Comparison of ENCODE assay signal across 1 cellular context in genomic region chr3:49339947-49340800, GRCh38.
TF ChIP-seq lines count a peak whose summit lies in the region.

USP4 (minus strand) TSS chr3:49340053; CDS start chr3:49340024, 29 bp downstream.

TF ChIP-seq in HepG2, 621 proteins besides CTCF, POLR2A, EP300 and RAD21 (continued from another document and continues in another):
- TF ChIP-seq E2F2 (CRISPR knock-in tag; IDR thresholded peaks at IDR 0.05; ENCODE audit: borderline replicate concordance) (peak; percentile 72; the same call in 1 of the 2 replicates), FOSL1 (CRISPR knock-in tag; IDR thresholded peaks at IDR 0.05; ENCODE audit: borderline replicate concordance) (0 out of 2 replicates have a peak, but pooled peaks have one; percentile 9), ZNF749 (CRISPR knock-in tag; IDR thresholded peaks at IDR 0.05; ENCODE audit: borderline replicate concordance) (peak; percentile 97), ZNF350 (CRISPR knock-in tag; IDR thresholded peaks at IDR 0.05; ENCODE audit: borderline replicate concordance, low read depth) (peak; percentile 53; the same call in 1 of the 2 replicates), MBNL3 (CRISPR knock-in tag; conservative IDR thresholded peaks at IDR 0.05) (no peak), ZNF703 (CRISPR knock-in tag; IDR thresholded peaks at IDR 0.05; ENCODE audit: borderline replicate concordance) (peak; percentile 91), PAXIP1 (CRISPR knock-in tag; conservative IDR thresholded peaks at IDR 0.05) (peak; percentile 79), ZSCAN21 (CRISPR knock-in tag; IDR thresholded peaks at IDR 0.05; ENCODE audit: borderline replicate concordance) (peak; percentile 93), ZNF224 (CRISPR knock-in tag; IDR thresholded peaks at IDR 0.05) (peak; percentile 84), GFI1 (CRISPR knock-in tag; IDR thresholded peaks at IDR 0.05; ENCODE audit: borderline replicate concordance) (peak; percentile 84; the same call in 1 of the 2 replicates), ZNF232 (CRISPR knock-in tag; IDR thresholded peaks at IDR 0.05; ENCODE audit: borderline replicate concordance) (no peak), ZNF484 (CRISPR knock-in tag; IDR thresholded peaks at IDR 0.05; ENCODE audit: borderline replicate concordance, low read depth) (0 out of 2 replicates have a peak, but pooled peaks have one; percentile 70), ZNF275 (CRISPR knock-in tag; IDR thresholded peaks at IDR 0.05; ENCODE audit: borderline replicate concordance) (peak; percentile 97; the same call in 1 of the 2 replicates), TFDP2 (CRISPR knock-in tag; IDR thresholded peaks at IDR 0.05) (peak; percentile 97), NFE2L2 (IDR thresholded peaks at IDR 0.05; ENCODE audit: low read length) (no peak), AHDC1 (CRISPR knock-in tag; IDR thresholded peaks at IDR 0.05; ENCODE audit: borderline replicate concordance) (peak; percentile 58; the same call in 1 of the 2 replicates), BHLHE40 (IDR thresholded peaks at IDR 0.05; ENCODE audit: low read length) (peak; percentile 85), ZSCAN31 (CRISPR knock-in tag; IDR thresholded peaks at IDR 0.05; ENCODE audit: low read depth) (peak; percentile 81; the same call in 1 of the 2 replicates), HNRNPUL1 (IDR thresholded peaks at IDR 0.05; ENCODE audit: low read depth, low read length) (no peak), E2F5 (CRISPR knock-in tag; conservative IDR thresholded peaks at IDR 0.05) (0 out of 2 replicates have a peak, but pooled peaks have one; percentile 77), GMEB1 (CRISPR knock-in tag; IDR thresholded peaks at IDR 0.05; ENCODE audit: borderline replicate concordance) (peak; percentile 97), RORA (CRISPR knock-in tag; IDR thresholded peaks at IDR 0.05) (no peak), ZNF180 (CRISPR knock-in tag; IDR thresholded peaks at IDR 0.05; ENCODE audit: borderline replicate concordance, low read depth) (0 out of 2 replicates have a peak, but pooled peaks have one; percentile 12), JDP2 (CRISPR knock-in tag; IDR thresholded peaks at IDR 0.05; ENCODE audit: borderline replicate concordance) (peak; percentile 57; the same call in 1 of the 2 replicates), SUZ12 (IDR thresholded peaks at IDR 0.05; ENCODE audit: low read depth, low read length) (no peak), ZFAT (CRISPR knock-in tag; conservative IDR thresholded peaks at IDR 0.05) (no peak), PAX8 (CRISPR knock-in tag; IDR thresholded peaks at IDR 0.05; ENCODE audit: borderline replicate concordance) (no peak), ZNF292 (CRISPR knock-in tag; IDR thresholded peaks at IDR 0.05; ENCODE audit: borderline replicate concordance, low read depth) (peak; percentile 78; the same call in 1 of the 2 replicates), ATF2 (CRISPR knock-in tag; IDR thresholded peaks at IDR 0.05) (no peak), GTF2F1 (IDR thresholded peaks at IDR 0.05; ENCODE audit: low read length) (no peak), ZNF792 (CRISPR knock-in tag; IDR thresholded peaks at IDR 0.05) (peak; percentile 93), NCOA5 (CRISPR knock-in tag; IDR thresholded peaks at IDR 0.05) (no peak), ZNF503 (CRISPR knock-in tag; IDR thresholded peaks at IDR 0.05) (no peak; the same call in 1 of the 2 replicates), SP4 (CRISPR knock-in tag; IDR thresholded peaks at IDR 0.05) (peak; percentile 91), MLX (CRISPR knock-in tag; IDR thresholded peaks at IDR 0.05) (peak; percentile 53; the same call in 1 of the 2 replicates), FOXP1 (IDR thresholded peaks at IDR 0.05) (no peak), FOXP1 (CRISPR knock-in tag; IDR thresholded peaks at IDR 0.05) (peak; percentile 22; the same call in 1 of the 2 replicates)
